13 cellular contexts compared by ENCODE assay signal in genomic region chr3:195956577-195956976, GRCh38.
"Had no signal": no experiment of that assay in that cellular context is flagged by ENCODE, and none has a peak within 500 bp of the region (broad histone marks: within the 10 kb centered on the region; RNA-seq: fewer than 3 reads in every experiment).

No MANE protein-coding gene starts in this region.

- ATAC-seq: left colon, lower lobe of right lung, SK-N-SH treated with all-trans-retinoic acid at 6 μM for 48 hours, T-cell, upper lobe of right lung had no signal

- DNase-seq: activated CD4-positive, alpha-beta T cell treated with anti-CD3 and anti-CD28 coated beads, Interleukin-2, amount 10 ng/mL, durations not matched to agents 7 days and 5 days; activated CD4-positive, CD25-positive, alpha-beta regulatory T cell; activated naive CD4-positive, alpha-beta T cell; foreskin melanocyte; glutamatergic neuron; hypothalamus; islet precursor cell; left colon; lower lobe of right lung; T-cell; T-helper 9 cell; upper lobe of right lung had no signal

- H3K9me3 Mint-ChIP-seq: T-cell had no signal

- H3K27me3 Mint-ChIP-seq: activated CD4-positive, alpha-beta T cell treated with anti-CD3 and anti-CD28 coated beads, Interleukin-2, amount 10 ng/mL, durations not matched to agents 7 days and 5 days; T-cell had no signal
